In genomic region chr16:87231295-87231694, GRCh38 we compare ENCODE assay signal across 26 cellular contexts.
"Had no signal": no experiment of that assay in that cellular context is flagged by ENCODE, and none has a peak within 500 bp of the region (broad histone marks: within the 10 kb centered on the region; RNA-seq: fewer than 3 reads in every experiment).

No MANE protein-coding gene starts in this region.

- H3K4me2 ChIP-seq: hepatocyte had no signal

- H3K4me3 Mint-ChIP-seq: dendritic cell treated with granulocyte-macrophage colony-stimulating factor and Interleukin-4, amounts not matched to agents 40 ng/mL and 50 ng/mL, for 4 days; effector memory CD8-positive, alpha-beta T cell; endodermal cell had no signal

- H3K27me3 ChIP-seq: colonic mucosa, dorsolateral prefrontal cortex, foreskin keratinocyte, gastrocnemius medialis, hepatocyte had no signal

- H3K27ac Mint-ChIP-seq: dendritic cell treated with granulocyte-macrophage colony-stimulating factor and Interleukin-4, amounts not matched to agents 40 ng/mL and 50 ng/mL, for 4 days; effector memory CD8-positive, alpha-beta T cell; endodermal cell had no signal

- H3K4me1 ChIP-seq: colonic mucosa, esophagus squamous epithelium, foreskin keratinocyte, gastrocnemius medialis, gastroesophageal sphincter had no signal

- H3K4me3 ChIP-seq: colonic mucosa, coronary artery, dorsolateral prefrontal cortex, esophagus muscularis mucosa, esophagus squamous epithelium, gastrocnemius medialis, gastroesophageal sphincter, heart left ventricle, heart right ventricle, hepatocyte had no signal

- H3K9me3 ChIP-seq: colonic mucosa, esophagus squamous epithelium had no signal

- H3K27ac ChIP-seq: colonic mucosa, coronary artery, dorsolateral prefrontal cortex, epithelial cell of prostate, esophagus muscularis mucosa, esophagus squamous epithelium, foreskin keratinocyte, gastrocnemius medialis, gastroesophageal sphincter, heart left ventricle, heart right ventricle, hepatocyte had no signal

- DNase-seq: colonic mucosa; cortex of kidney; dermis blood vessel endothelial cell; dorsolateral prefrontal cortex; effector CD4-positive, alpha-beta T cell; effector CD8-positive, alpha-beta T cell; effector memory CD4-positive, alpha-beta T cell; effector memory CD8-positive, alpha-beta T cell; endodermal cell; erythroblast; esophagus squamous epithelium; foreskin fibroblast; foreskin keratinocyte; foreskin melanocyte; gastrocnemius medialis; glutamatergic neuron; head of caudate nucleus; heart left ventricle; heart right ventricle had no signal

- H3K79me2 ChIP-seq: hepatocyte had no signal

- H3K36me3 ChIP-seq: colonic mucosa, esophagus muscularis mucosa, esophagus squamous epithelium, gastrocnemius medialis, gastroesophageal sphincter, heart left ventricle, heart right ventricle had no signal

- H3K9me3 Mint-ChIP-seq: dendritic cell treated with granulocyte-macrophage colony-stimulating factor and Interleukin-4, amounts not matched to agents 40 ng/mL and 50 ng/mL, for 4 days; effector memory CD8-positive, alpha-beta T cell had no signal

- H2AFZ ChIP-seq: hepatocyte had no signal

- ATAC-seq: effector memory CD8-positive, alpha-beta T cell; esophagus mucosa; foreskin keratinocyte; gastrocnemius medialis; gastroesophageal sphincter; heart left ventricle; heart right ventricle had no signal
